Comparison of ENCODE assay signal across 28 cellular contexts in the genomic region with DNA sequence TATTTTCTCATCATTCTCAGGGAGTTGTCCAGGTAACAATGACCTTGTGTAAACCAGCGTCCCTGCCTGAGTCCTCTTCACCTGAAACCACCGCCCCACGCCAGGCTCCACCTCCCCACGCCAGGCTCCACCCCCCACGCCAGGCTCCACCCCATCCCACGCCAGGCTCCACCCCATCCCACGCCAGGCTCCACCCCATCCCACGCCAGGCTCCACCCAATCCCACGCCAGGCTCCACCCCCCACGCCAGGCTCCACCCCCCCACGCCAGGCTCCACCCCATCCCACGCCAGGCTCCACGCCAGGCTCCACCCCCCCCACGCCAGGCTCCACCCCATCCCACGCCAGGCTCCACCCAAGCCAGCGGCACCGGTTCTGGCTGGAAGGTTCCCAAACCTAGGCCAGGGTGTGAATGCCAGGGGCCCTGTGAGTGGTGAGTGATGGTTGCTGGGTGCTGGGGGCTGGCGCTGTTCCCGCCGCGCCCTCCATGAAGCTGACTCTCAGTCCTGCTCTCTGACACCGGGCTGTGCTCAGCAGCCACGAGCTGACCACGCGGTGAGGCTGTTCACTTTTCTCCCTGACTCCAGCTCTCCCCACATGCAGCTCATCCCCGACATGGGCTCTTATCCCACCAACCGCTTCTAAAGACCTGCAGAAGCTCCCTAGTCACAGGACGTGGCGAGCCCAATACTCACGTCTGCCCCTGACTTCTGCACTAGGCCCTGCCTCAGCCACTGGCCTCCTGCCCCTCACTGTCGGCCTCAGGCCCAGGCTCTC.
"Had no signal": no experiment of that assay in that cellular context is flagged by ENCODE, and none has a peak within 500 bp of the region (broad histone marks: within the 10 kb centered on the region; RNA-seq: fewer than 3 reads in every experiment).

No MANE protein-coding gene starts in this region.

- FAIRE-seq: astrocyte, keratinocyte had no signal

- H3K4me1 Mint-ChIP-seq: activated CD4-positive, alpha-beta T cell treated with anti-CD3 and anti-CD28 coated beads, Interleukin-2, amount 10 ng/mL, durations not matched to agents 24 days and 14 days; activated naive CD8-positive, alpha-beta T cell treated with anti-CD3 and anti-CD28 coated beads, Interleukin-2, amount 10 ng/mL, durations not matched to agents 7 days and 5 days; activated T-helper 17 cell treated with anti-CD3 and anti-CD28 coated beads, Interleukin-2, amount 50 U/mL, for 72 hours had no signal

- H3K27ac ChIP-seq: brain microvascular endothelial cell, gastroesophageal sphincter, vagina had no signal

- H3K27me3 ChIP-seq: brain microvascular endothelial cell, vagina had no signal

- H3K4me3 ChIP-seq: gastroesophageal sphincter, vagina had no signal

- H3K4me3 Mint-ChIP-seq: activated CD4-positive, alpha-beta memory T cell treated with anti-CD3 and anti-CD28 coated beads for 36 hours; activated CD4-positive, alpha-beta T cell treated with anti-CD3 and anti-CD28 coated beads, Interleukin-2, amount 10 ng/mL, durations not matched to agents 24 days and 14 days; activated naive CD8-positive, alpha-beta T cell treated with anti-CD3 and anti-CD28 coated beads, Interleukin-2, amount 10 ng/mL, durations not matched to agents 7 days and 5 days; activated T-cell treated with anti-CD3 and anti-CD28 coated beads, Interleukin-2, amount 50 U/mL, for 4 hours; activated T-helper 17 cell treated with anti-CD3 and anti-CD28 coated beads, Interleukin-2, amount 50 U/mL, for 72 hours; effector memory CD8-positive, alpha-beta T cell; memory B cell; naive thymus-derived CD4-positive, alpha-beta T cell; neural crest cell; type B pancreatic cell had no signal

- H3K27ac Mint-ChIP-seq: activated CD4-positive, alpha-beta memory T cell treated with anti-CD3 and anti-CD28 coated beads for 36 hours; activated CD4-positive, alpha-beta T cell treated with anti-CD3 and anti-CD28 coated beads, Interleukin-2, amount 10 ng/mL, durations not matched to agents 24 days and 14 days; activated naive CD8-positive, alpha-beta T cell treated with anti-CD3 and anti-CD28 coated beads, Interleukin-2, amount 10 ng/mL, durations not matched to agents 7 days and 5 days; activated T-helper 17 cell treated with anti-CD3 and anti-CD28 coated beads, Interleukin-2, amount 50 U/mL, for 72 hours; effector memory CD8-positive, alpha-beta T cell; memory B cell; naive thymus-derived CD4-positive, alpha-beta T cell; type B pancreatic cell had no signal

- ATAC-seq: activated T-cell treated with anti-CD3 and anti-CD28 coated beads, Interleukin-2, amount 50 U/mL, for 4 hours; activated T-helper 17 cell treated with anti-CD3 and anti-CD28 coated beads, Interleukin-2, amount 50 U/mL, for 72 hours; effector memory CD8-positive, alpha-beta T cell; gastroesophageal sphincter; left colon; naive thymus-derived CD4-positive, alpha-beta T cell; right cardiac atrium; stimulated activated naive CD8-positive, alpha-beta T cell treated with anti-CD3 and anti-CD28 coated beads, Interleukin-15, Interleukin-2, amounts not matched to agents 100 U/mL and 50 U/mL, for 24 hours had no signal

- H3K36me3 ChIP-seq: brain microvascular endothelial cell, gastroesophageal sphincter, vagina had no signal

- DNase-seq: activated CD4-positive, alpha-beta memory T cell treated with anti-CD3 and anti-CD28 coated beads for 36 hours; activated CD4-positive, alpha-beta T cell treated with anti-CD3 and anti-CD28 coated beads, Interleukin-2, amount 10 ng/mL, durations not matched to agents 24 days and 14 days; activated CD4-positive, CD25-positive, alpha-beta regulatory T cell treated with anti-CD3 and anti-CD28 coated beads, Interleukin-2, amount 50 U/mL, for 72 hours; activated naive CD4-positive, alpha-beta T cell treated with Interleukin-2 at 50 U/mL for 16 hours; activated naive CD8-positive, alpha-beta T cell treated with anti-CD3 and anti-CD28 coated beads, Interleukin-2, amount 10 ng/mL, durations not matched to agents 7 days and 5 days; activated T-cell treated with anti-CD3 and anti-CD28 coated beads, Interleukin-2, amount 50 U/mL, for 4 hours; brain microvascular endothelial cell; cortex of kidney; effector memory CD8-positive, alpha-beta T cell; erythroblast; hippocampal formation; left colon; midbrain; naive thymus-derived CD4-positive, alpha-beta T cell; occipital lobe; right cardiac atrium; stimulated activated CD4-positive, alpha-beta T cell treated with anti-CD3 and anti-CD28 coated beads, Interleukin-12 subunit alpha, Interleukin-12 subunit beta, amount 100 ng/mL, for 4 hours; stimulated activated CD4-positive, alpha-beta T cell treated with anti-CD3 and anti-CD28 coated beads, Interleukin-4, amount 100 ng/mL, for 1 hour; stimulated activated naive CD8-positive, alpha-beta T cell treated with anti-CD3 and anti-CD28 coated beads, Interleukin-15, Interleukin-2, amounts not matched to agents 100 U/mL and 50 U/mL, for 24 hours; T-helper 2 cell had no signal

- H3K27me3 Mint-ChIP-seq: activated CD4-positive, alpha-beta memory T cell treated with anti-CD3 and anti-CD28 coated beads for 36 hours; activated CD4-positive, alpha-beta T cell treated with anti-CD3 and anti-CD28 coated beads, Interleukin-2, amount 10 ng/mL, durations not matched to agents 24 days and 14 days; activated naive CD8-positive, alpha-beta T cell treated with anti-CD3 and anti-CD28 coated beads, Interleukin-2, amount 10 ng/mL, durations not matched to agents 7 days and 5 days; memory B cell had no signal

- H3K9me3 Mint-ChIP-seq: activated CD4-positive, alpha-beta memory T cell treated with anti-CD3 and anti-CD28 coated beads for 36 hours; activated T-cell treated with anti-CD3 and anti-CD28 coated beads, Interleukin-2, amount 50 U/mL, for 4 hours; activated T-helper 17 cell treated with anti-CD3 and anti-CD28 coated beads, Interleukin-2, amount 50 U/mL, for 72 hours; naive thymus-derived CD4-positive, alpha-beta T cell; neural crest cell; type B pancreatic cell had no signal

- H3K36me3 Mint-ChIP-seq: activated CD4-positive, alpha-beta memory T cell treated with anti-CD3 and anti-CD28 coated beads for 36 hours; activated naive CD8-positive, alpha-beta T cell treated with anti-CD3 and anti-CD28 coated beads, Interleukin-2, amount 10 ng/mL, durations not matched to agents 7 days and 5 days; memory B cell; naive thymus-derived CD4-positive, alpha-beta T cell; type B pancreatic cell had no signal

- H3K9me3 ChIP-seq: gastroesophageal sphincter, vagina had no signal

- H3K4me1 ChIP-seq: gastroesophageal sphincter, vagina had no signal
